In the genomic region with DNA sequence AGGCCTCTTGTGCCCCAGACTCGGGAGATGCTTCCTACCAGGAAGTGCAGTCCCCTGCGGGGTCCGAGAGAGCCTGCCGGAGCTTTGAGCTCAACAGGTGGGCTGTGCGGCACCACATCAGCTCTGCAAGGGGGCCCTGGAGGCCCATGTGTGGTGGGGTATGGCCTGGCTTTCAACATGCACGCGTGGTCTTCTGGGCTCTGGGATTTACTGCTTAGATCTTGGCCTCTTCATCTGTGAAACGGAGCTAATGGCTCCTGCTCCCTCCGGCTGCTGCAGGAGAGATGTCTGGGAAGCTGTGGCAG, we compare ENCODE assay signal across 16 cellular contexts. TPM values are rescaled to one million over a fixed set of nuclear protein-coding genes. Genes with fewer than 3 reads are reported as not detected.
DNase-seq lines count a peak whose midpoint lies in the region; ATAC-seq, FAIRE-seq and TF ChIP-seq lines count a peak whose summit lies in the region.
"Had no signal": no experiment of that assay in that cellular context is flagged by ENCODE, and none has a peak within 500 bp of the region (broad histone marks: within the 10 kb centered on the region; RNA-seq: fewer than 3 reads in every experiment).

No MANE protein-coding gene starts in this region.

- no peak for DNase-seq in activated CD4-positive, alpha-beta T cell treated with anti-CD3 and anti-CD28 coated beads, Interleukin-2, amount 10 ng/mL, durations not matched to agents 7 days and 5 days
- DNase-seq in activated CD4-positive, alpha-beta T cell treated with anti-CD3 and anti-CD28 coated beads for 1 hour, result no peak
- no peak for DNase-seq in HepG2 (ENCODE audit: low spot score)
- no peak for DNase-seq in suprapubic skin (ENCODE audit: low spot score in 2 of 2)
- DNase-seq in activated T-cell treated with anti-CD3 and anti-CD28 coated beads for 4 hours, result no peak
- no peak for DNase-seq in NOMO-1 treated with dmso at 0.1 percent for 144 hours (lab: John Stamatoyannopoulos, UW; ENCODE audit: unreplicated experiment)
- DNase-seq: activated naive CD8-positive, alpha-beta T cell treated with anti-CD3 and anti-CD28 coated beads, Interleukin-2, amount 10 ng/mL, durations not matched to agents 7 days and 5 days; central memory CD4-positive, alpha-beta T cell; islet precursor cell; MV-4-11 had no signal

- H3K4me1 ChIP-seq in HepG2 (ENCODE audit: insufficient read depth, low read length) (peaks cover 61% of the 10 kb centered on the region), suprapubic skin (peaks cover 91% of the 10 kb centered on the region)

- H3K36me3 ChIP-seq in HepG2 (replicated peaks in 1 of 2; ENCODE audit: control insufficient read depth in 1 of 2, insufficient read depth in 2 of 2, low read length in 2 of 2) (peaks cover 3 to 4% of the 10 kb centered on the region in 2 experiments; a peak in 2 of 5 replicates), suprapubic skin (peaks cover 7% of the 10 kb centered on the region)

- H3K4me2 ChIP-seq in HepG2 (ENCODE audit: low read depth, low read length), result peak overlapping the region; percentile 54

- no peaks in the 10 kb centered on the region for H3K9me3 ChIP-seq in HepG2 (ENCODE audit: low read length)
- H3K9me3 ChIP-seq in suprapubic skin, result no peaks in the 10 kb centered on the region
- H3K9me3 ChIP-seq: tibial nerve had no signal

- H3K79me2 ChIP-seq in HepG2 (ENCODE audit: insufficient read depth, low read length), result peaks cover 40% of the 10 kb centered on the region

- WGBS in HepG2 (ENCODE audit: low lambda C conversion rate), result 60% methylated on average over 1 of the region's 9 CpGs
- WGBS in suprapubic skin, result no CpG with 5 or more reads among the region's 9 CpGs

- H4K20me1 ChIP-seq in HepG2 (ENCODE audit: insufficient read depth, low read length), result no peaks in the 10 kb centered on the region; the same call in 1 of the 2 replicates

- H3K27me3 ChIP-seq in HepG2 (ENCODE audit: control insufficient read depth in 1 of 2, insufficient read depth in 2 of 2, low read length in 2 of 2), result no peaks in the 10 kb centered on the region
- no peaks in the 10 kb centered on the region for H3K27me3 ChIP-seq in suprapubic skin
- H3K27me3 ChIP-seq: tibial nerve had no signal

- peaks cover 48% of the 10 kb centered on the region for H3K4me1 Mint-ChIP-seq in activated CD4-positive, alpha-beta T cell treated with anti-CD3 and anti-CD28 coated beads, Interleukin-2, amount 10 ng/mL, durations not matched to agents 7 days and 5 days
- peaks cover 19% of the 10 kb centered on the region for H3K4me1 Mint-ChIP-seq in activated T-helper 17 cell treated with anti-CD3 and anti-CD28 coated beads, Interleukin-2, amount 50 U/mL, for 72 hours

- TF ChIP-seq CTCF in HepG2 (CRISPR knock-in tag; IDR thresholded peaks at IDR 0.05) (no peak), suprapubic skin (IDR thresholded peaks at IDR 0.05) (no peak)

- BruUV-seq in HepG2 (replicated peaks; lab: Mats Ljungman, UMichigan), result no TSS peak

- H3K27me3 Mint-ChIP-seq in activated CD4-positive, alpha-beta T cell treated with anti-CD3 and anti-CD28 coated beads, Interleukin-2, amount 10 ng/mL, durations not matched to agents 7 days and 5 days, result no peaks in the 10 kb centered on the region
- H3K27me3 Mint-ChIP-seq in activated T-helper 17 cell treated with anti-CD3 and anti-CD28 coated beads, Interleukin-2, amount 50 U/mL, for 72 hours, result no peaks in the 10 kb centered on the region
- H3K27me3 Mint-ChIP-seq: activated naive CD8-positive, alpha-beta T cell treated with anti-CD3 and anti-CD28 coated beads, Interleukin-2, amount 10 ng/mL, durations not matched to agents 7 days and 5 days had no signal

- peaks cover 12% of the 10 kb centered on the region for H3K36me3 Mint-ChIP-seq in activated CD4-positive, alpha-beta T cell treated with anti-CD3 and anti-CD28 coated beads, Interleukin-2, amount 10 ng/mL, durations not matched to agents 7 days and 5 days (ENCODE audit: low read depth)
- H3K36me3 Mint-ChIP-seq in activated T-helper 17 cell treated with anti-CD3 and anti-CD28 coated beads, Interleukin-2, amount 50 U/mL, for 72 hours (ENCODE audit: low read depth), result peaks cover 17% of the 10 kb centered on the region

- H3K27ac Mint-ChIP-seq in activated CD4-positive, alpha-beta T cell treated with anti-CD3 and anti-CD28 coated beads, Interleukin-2, amount 10 ng/mL, durations not matched to agents 7 days and 5 days, result peak overlapping the region; percentile 19
- H3K27ac Mint-ChIP-seq in activated T-helper 17 cell treated with anti-CD3 and anti-CD28 coated beads, Interleukin-2, amount 50 U/mL, for 72 hours, result peak overlapping the region; percentile 66
- H3K27ac Mint-ChIP-seq: activated naive CD8-positive, alpha-beta T cell treated with anti-CD3 and anti-CD28 coated beads, Interleukin-2, amount 10 ng/mL, durations not matched to agents 7 days and 5 days had no signal

- H2AFZ ChIP-seq in HepG2 (ENCODE audit: low read length), result no peak overlapping the region

- intact Hi-C loops in HepG2 (cut with micrococcal nuclease; ENCODE audit: unreplicated experiment), result loop anchor here (1.0 kb wide), 1 partner anchor 41 kb away; no protein-coding TSS in a partner anchor

- FAIRE-seq in HepG2 (lab: Jason Lieb, UNC), result no peak
- FAIRE-seq: A204.1 had no signal

- peak overlapping the region in 1 of 3 experiments; percentile 29; a peak in 1 of 6 replicates for H3K4me3 ChIP-seq in HepG2 (replicated peaks in 1 of 3; ENCODE audit: insufficient read depth in 1 of 3, low read depth in 2 of 3, low read length in 3 of 3)
- peak overlapping the region; percentile 11 for H3K4me3 ChIP-seq in suprapubic skin
- H3K4me3 ChIP-seq: tibial nerve had no signal

- POLR2A ChIA-PET in activated CD4-positive, alpha-beta T cell treated with anti-CD3 and anti-CD28 coated beads, Interleukin-2, amount 10 ng/mL, durations not matched to agents 7 days and 5 days (lab: Charles Lee), result interaction anchor here (0.5 kb wide), 1 partner anchor 475 kb away, joined by 3 read pairs; no protein-coding TSS in a partner anchor
- POLR2A ChIA-PET in HepG2 (lab: Yijun Ruan, JAX), result interaction anchor here (0.9 to 2.6 kb wide), 6 partner anchors 18 to 58 kb away, joined by 3 to 17 read pairs (median 7); a partner anchor contains a TSS

- ATAC-seq in activated T-helper 17 cell treated with anti-CD3 and anti-CD28 coated beads, Interleukin-2, amount 50 U/mL, for 72 hours (replicated peaks), result no peak
- ATAC-seq in HepG2, result no peak
- no peak for ATAC-seq in HG02938 (IDR thresholded peaks at IDR 0.05; ENCODE audit: unreplicated experiment)

- TF ChIP-seq POLR2A in HepG2 (IDR thresholded peaks at IDR 0.05; ENCODE audit: insufficient read depth in 1 of 2, low read depth in 2 of 2, low read length in 2 of 2), result no peak
- TF ChIP-seq POLR2A in suprapubic skin (IDR thresholded peaks at IDR 0.05), result no peak

- H3K27ac ChIP-seq in HepG2 (ENCODE audit: extremely low read length, insufficient read depth, low read length) (peak overlapping the region; percentile 66), suprapubic skin (peak overlapping the region; percentile 86)
- H3K27ac ChIP-seq: tibial nerve had no signal

- TF ChIP-seq EP300 in HepG2 (IDR thresholded peaks at IDR 0.05; ENCODE audit: low read depth in 2 of 2, low read length in 2 of 2) (no peak), HepG2 (CRISPR knock-in tag; IDR thresholded peaks at IDR 0.05; ENCODE audit: borderline replicate concordance) (no peak), suprapubic skin (IDR thresholded peaks at IDR 0.05) (no peak)

- H3K9me3 Mint-ChIP-seq in activated CD4-positive, alpha-beta T cell treated with anti-CD3 and anti-CD28 coated beads, Interleukin-2, amount 10 ng/mL, durations not matched to agents 7 days and 5 days, result no peaks in the 10 kb centered on the region
- no peaks in the 10 kb centered on the region for H3K9me3 Mint-ChIP-seq in activated T-helper 17 cell treated with anti-CD3 and anti-CD28 coated beads, Interleukin-2, amount 50 U/mL, for 72 hours
- H3K9me3 Mint-ChIP-seq: activated naive CD8-positive, alpha-beta T cell treated with anti-CD3 and anti-CD28 coated beads, Interleukin-2, amount 10 ng/mL, durations not matched to agents 7 days and 5 days had no signal

- CTCF ChIA-PET in activated CD4-positive, alpha-beta T cell treated with anti-CD3 and anti-CD28 coated beads, Interleukin-2, amount 10 ng/mL, durations not matched to agents 7 days and 5 days (lab: Charles Lee), result interaction anchor here (0.9 to 1.9 kb wide), 3 partner anchors 10 to 16 kb away, joined by 3 to 5 read pairs (median 3); no protein-coding TSS in a partner anchor
- CTCF ChIA-PET in HepG2 (lab: Yijun Ruan, JAX; ENCODE audit: low intra/inter-chr PET ratio, low total read pairs), result interaction anchor here (1.3 kb wide), 1 partner anchor 79 kb away, joined by 3 read pairs; a partner anchor contains a TSS

- in situ Hi-C loops in HepG2 (cut with HindIII; ENCODE audit: extremely low pct_ligation_motif_present, low pct_unique_long_range_greater_than_20kb), result no loop called here

- no peak overlapping the region for H3K4me3 Mint-ChIP-seq in activated CD4-positive, alpha-beta T cell treated with anti-CD3 and anti-CD28 coated beads, Interleukin-2, amount 10 ng/mL, durations not matched to agents 7 days and 5 days
- no peak overlapping the region for H3K4me3 Mint-ChIP-seq in activated T-helper 17 cell treated with anti-CD3 and anti-CD28 coated beads, Interleukin-2, amount 50 U/mL, for 72 hours
- H3K4me3 Mint-ChIP-seq: activated naive CD8-positive, alpha-beta T cell treated with anti-CD3 and anti-CD28 coated beads, Interleukin-2, amount 10 ng/mL, durations not matched to agents 7 days and 5 days had no signal

- TF ChIP-seq RAD21 in HepG2 (CRISPR knock-in tag; IDR thresholded peaks at IDR 0.05), result no peak

- H3K9ac ChIP-seq in HepG2 (ENCODE audit: insufficient read depth, low read depth, low read length), result peak overlapping the region; percentile 36; the same call in 1 of the 2 replicates

RNA-seq across cellular contexts. Expression of a gene that starts 18.0 kb away (rescaled TPM):
- 100 to 1,000 TPM; 121 to 123 TPM for total RNA-seq in activated CD4-positive, alpha-beta T cell treated with anti-CD3 and anti-CD28 coated beads, Interleukin-2, amount 10 ng/mL, durations not matched to agents 7 days and 5 days
- 100 to 1,000 TPM in 1 of 2 donors, 10 to 100 TPM in 1; 79.7 to 132 TPM for total RNA-seq in activated T-helper 17 cell treated with anti-CD3 and anti-CD28 coated beads, Interleukin-2, amount 50 U/mL, for 72 hours
- total RNA-seq in HepG2 (2016; rRNA removed; fragmentation: Illumina TruSeq; extraction: Trizol) (198 and 244 TPM in 2 replicates), suprapubic skin (100 to 1,000 TPM; 196 to 394 (median 340) TPM)
- 82.1 and 95.0 TPM in 2 replicates for total RNA-seq in HepG2 (2016; cell fraction: cytosol; rRNA removed; fragmentation: Illumina TruSeq; extraction: Trizol; ENCODE audit: low read depth)
- total RNA-seq in HepG2 (2016; cell fraction: insoluble cytoplasmic fraction; rRNA removed; fragmentation: Illumina TruSeq; extraction: Trizol), result 211 and 273 TPM in 2 replicates
- 110 and 154 TPM in 2 replicates for total RNA-seq in HepG2 (2016; cell fraction: membrane; rRNA removed; fragmentation: Illumina TruSeq; extraction: Trizol)
- 70.6 and 78.7 TPM in 2 replicates for total RNA-seq in HepG2 (2016; cell fraction: nucleus; rRNA removed; fragmentation: Illumina TruSeq; extraction: Trizol)
- polyA plus RNA-seq in HepG2 (2011; rRNA removed), result 156 and 192 TPM in 2 replicates
- 190 and 437 TPM in 2 replicates for polyA plus RNA-seq in HepG2 (2011; cell fraction: cytosol; rRNA removed)
- 175 and 191 TPM in 2 replicates for polyA plus RNA-seq in HepG2 (2011; cell fraction: nucleus; rRNA removed)
- 61.7 and 64.5 TPM in 2 replicates for polyA plus RNA-seq in HepG2 (2012)
- 81.2 and 92.7 TPM in 2 replicates for polyA plus RNA-seq in HepG2 (2016; cell fraction: cytosol; fragmentation: Illumina TruSeq; extraction: Trizol; ENCODE audit: low read depth)
- 241 and 259 TPM in 2 replicates for polyA plus RNA-seq in HepG2 (2016; cell fraction: insoluble cytoplasmic fraction; fragmentation: Illumina TruSeq; extraction: Trizol; ENCODE audit: low read depth)
- 104 and 120 TPM in 2 replicates for polyA plus RNA-seq in HepG2 (2016; cell fraction: membrane; fragmentation: Illumina TruSeq; extraction: Trizol; ENCODE audit: low read depth)
- polyA plus RNA-seq in HepG2 (2016; cell fraction: nucleus; fragmentation: Illumina TruSeq; extraction: Trizol; ENCODE audit: insufficient read depth, low read depth), result 132 and 145 TPM in 2 replicates
- 70.0 and 85.2 TPM in 2 replicates for polyA minus RNA-seq in HepG2 (2011; rRNA and poly(A)+ RNA removed; ENCODE audit: low replicate concordance)
- polyA minus RNA-seq in HepG2 (2011; cell fraction: cytosol; rRNA and poly(A)+ RNA removed), result 35.3 and 38.9 TPM in 2 replicates
- 12.1 and 13.1 TPM in 2 replicates for polyA minus RNA-seq in HepG2 (2011; cell fraction: nucleus; rRNA and poly(A)+ RNA removed)

RNA-seq across cellular contexts. Expression of a gene that starts 24.5 kb away (rescaled TPM):
- total RNA-seq in activated CD4-positive, alpha-beta T cell treated with anti-CD3 and anti-CD28 coated beads, Interleukin-2, amount 10 ng/mL, durations not matched to agents 7 days and 5 days, result 100 to 1,000 TPM; 169 to 190 TPM
- 100 to 1,000 TPM; 100 to 139 TPM for total RNA-seq in activated T-helper 17 cell treated with anti-CD3 and anti-CD28 coated beads, Interleukin-2, amount 50 U/mL, for 72 hours
- total RNA-seq in HepG2 (2016; rRNA removed; fragmentation: Illumina TruSeq; extraction: Trizol) (25.9 and 54.9 TPM in 2 replicates), suprapubic skin (100 to 1,000 TPM; 111 to 176 (median 150) TPM)
- 25.1 and 26.1 TPM in 2 replicates for total RNA-seq in HepG2 (2016; cell fraction: cytosol; rRNA removed; fragmentation: Illumina TruSeq; extraction: Trizol; ENCODE audit: low read depth)
- 24.8 and 55.4 TPM in 2 replicates for total RNA-seq in HepG2 (2016; cell fraction: insoluble cytoplasmic fraction; rRNA removed; fragmentation: Illumina TruSeq; extraction: Trizol)
- total RNA-seq in HepG2 (2016; cell fraction: membrane; rRNA removed; fragmentation: Illumina TruSeq; extraction: Trizol), result 23.9 and 26.8 TPM in 2 replicates
- total RNA-seq in HepG2 (2016; cell fraction: nucleus; rRNA removed; fragmentation: Illumina TruSeq; extraction: Trizol), result 68.9 and 76.1 TPM in 2 replicates
- 121 and 137 TPM in 2 replicates for polyA plus RNA-seq in HepG2 (2011; rRNA removed)
- 131 and 134 TPM in 2 replicates for polyA plus RNA-seq in HepG2 (2011; cell fraction: cytosol; rRNA removed)
- 178 and 205 TPM in 2 replicates for polyA plus RNA-seq in HepG2 (2011; cell fraction: nucleus; rRNA removed)
- polyA plus RNA-seq in HepG2 (2012), result 94.0 and 122 TPM in 2 replicates
- 70.2 and 77.8 TPM in 2 replicates for polyA plus RNA-seq in HepG2 (2016; cell fraction: cytosol; fragmentation: Illumina TruSeq; extraction: Trizol; ENCODE audit: low read depth)
- 52.7 and 78.7 TPM in 2 replicates for polyA plus RNA-seq in HepG2 (2016; cell fraction: insoluble cytoplasmic fraction; fragmentation: Illumina TruSeq; extraction: Trizol; ENCODE audit: low read depth)
- 63.3 and 69.9 TPM in 2 replicates for polyA plus RNA-seq in HepG2 (2016; cell fraction: membrane; fragmentation: Illumina TruSeq; extraction: Trizol; ENCODE audit: low read depth)
- 231 and 244 TPM in 2 replicates for polyA plus RNA-seq in HepG2 (2016; cell fraction: nucleus; fragmentation: Illumina TruSeq; extraction: Trizol; ENCODE audit: insufficient read depth, low read depth)
- polyA minus RNA-seq in HepG2 (2011; rRNA and poly(A)+ RNA removed; ENCODE audit: low replicate concordance), result 243 and 582 TPM in 2 replicates
- polyA minus RNA-seq in HepG2 (2011; cell fraction: cytosol; rRNA and poly(A)+ RNA removed), result 99.1 and 118 TPM in 2 replicates
- 62.2 and 64.2 TPM in 2 replicates for polyA minus RNA-seq in HepG2 (2011; cell fraction: nucleus; rRNA and poly(A)+ RNA removed)

RNA-seq across cellular contexts. Expression of a gene that starts 29.0 kb away (rescaled TPM):
- total RNA-seq in activated CD4-positive, alpha-beta T cell treated with anti-CD3 and anti-CD28 coated beads, Interleukin-2, amount 10 ng/mL, durations not matched to agents 7 days and 5 days, result not detected
- 1 to 10 TPM in 1 of 2 donors, under 1 TPM in 1; 0.78 to 2.0 TPM for total RNA-seq in activated T-helper 17 cell treated with anti-CD3 and anti-CD28 coated beads, Interleukin-2, amount 50 U/mL, for 72 hours
- total RNA-seq in HepG2 (2016; rRNA removed; fragmentation: Illumina TruSeq; extraction: Trizol) (not detected in 2 replicates), suprapubic skin (not detected)
- not detected in 2 replicates for total RNA-seq in HepG2 (2016; cell fraction: cytosol; rRNA removed; fragmentation: Illumina TruSeq; extraction: Trizol; ENCODE audit: low read depth)
- not detected in 2 replicates for total RNA-seq in HepG2 (2016; cell fraction: insoluble cytoplasmic fraction; rRNA removed; fragmentation: Illumina TruSeq; extraction: Trizol)
- total RNA-seq in HepG2 (2016; cell fraction: membrane; rRNA removed; fragmentation: Illumina TruSeq; extraction: Trizol), result not detected in 2 replicates
- not detected in 2 replicates for total RNA-seq in HepG2 (2016; cell fraction: nucleus; rRNA removed; fragmentation: Illumina TruSeq; extraction: Trizol)
- not detected in 2 replicates for polyA plus RNA-seq in HepG2 (2011; rRNA removed)
- polyA plus RNA-seq in HepG2 (2011; cell fraction: cytosol; rRNA removed), result not detected in 2 replicates
- not detected in 2 replicates for polyA plus RNA-seq in HepG2 (2011; cell fraction: nucleus; rRNA removed)
- not detected in 2 replicates for polyA plus RNA-seq in HepG2 (2012)
- polyA plus RNA-seq in HepG2 (2016; cell fraction: cytosol; fragmentation: Illumina TruSeq; extraction: Trizol; ENCODE audit: low read depth), result not detected in 2 replicates
- polyA plus RNA-seq in HepG2 (2016; cell fraction: insoluble cytoplasmic fraction; fragmentation: Illumina TruSeq; extraction: Trizol; ENCODE audit: low read depth), result not detected in 2 replicates
- polyA plus RNA-seq in HepG2 (2016; cell fraction: membrane; fragmentation: Illumina TruSeq; extraction: Trizol; ENCODE audit: low read depth), result not detected in 2 replicates
- not detected in 2 replicates for polyA plus RNA-seq in HepG2 (2016; cell fraction: nucleus; fragmentation: Illumina TruSeq; extraction: Trizol; ENCODE audit: insufficient read depth, low read depth)
- 0.33 TPM in 1 of 2 replicates, not detected in the other for polyA minus RNA-seq in HepG2 (2011; rRNA and poly(A)+ RNA removed; ENCODE audit: low replicate concordance)
- polyA minus RNA-seq in HepG2 (2011; cell fraction: cytosol; rRNA and poly(A)+ RNA removed), result not detected in 2 replicates
- not detected in 2 replicates for polyA minus RNA-seq in HepG2 (2011; cell fraction: nucleus; rRNA and poly(A)+ RNA removed)
- total RNA-seq: glomerular endothelial cell, pulmonary artery endothelial cell had no signal

RNA-seq across cellular contexts. Expression of a gene that starts 35.7 kb away (rescaled TPM):
- total RNA-seq in activated CD4-positive, alpha-beta T cell treated with anti-CD3 and anti-CD28 coated beads, Interleukin-2, amount 10 ng/mL, durations not matched to agents 7 days and 5 days, result 100 to 1,000 TPM in 1 of 2 experiments, 10 to 100 TPM in 1; 89.7 to 100 TPM
- 100 to 1,000 TPM in 1 of 2 donors, 10 to 100 TPM in 1; 79.4 to 140 TPM for total RNA-seq in activated T-helper 17 cell treated with anti-CD3 and anti-CD28 coated beads, Interleukin-2, amount 50 U/mL, for 72 hours
- total RNA-seq in HepG2 (2016; rRNA removed; fragmentation: Illumina TruSeq; extraction: Trizol) (87.5 and 101 TPM in 2 replicates), suprapubic skin (100 to 1,000 TPM in 3 of 4 donors, 10 to 100 TPM in 1; 54.5 to 197 (median 145) TPM)
- 43.8 and 48.3 TPM in 2 replicates for total RNA-seq in HepG2 (2016; cell fraction: cytosol; rRNA removed; fragmentation: Illumina TruSeq; extraction: Trizol; ENCODE audit: low read depth)
- 87.7 and 97.3 TPM in 2 replicates for total RNA-seq in HepG2 (2016; cell fraction: insoluble cytoplasmic fraction; rRNA removed; fragmentation: Illumina TruSeq; extraction: Trizol)
- 100 and 105 TPM in 2 replicates for total RNA-seq in HepG2 (2016; cell fraction: membrane; rRNA removed; fragmentation: Illumina TruSeq; extraction: Trizol)
- total RNA-seq in HepG2 (2016; cell fraction: nucleus; rRNA removed; fragmentation: Illumina TruSeq; extraction: Trizol), result 40.6 and 45.4 TPM in 2 replicates
- polyA plus RNA-seq in HepG2 (2011; rRNA removed), result 97.3 and 108 TPM in 2 replicates
- 90.1 and 116 TPM in 2 replicates for polyA plus RNA-seq in HepG2 (2011; cell fraction: cytosol; rRNA removed)
- 41.8 and 55.7 TPM in 2 replicates for polyA plus RNA-seq in HepG2 (2011; cell fraction: nucleus; rRNA removed)
- 45.3 and 99.6 TPM in 2 replicates for polyA plus RNA-seq in HepG2 (2012)
- 43.8 and 48.0 TPM in 2 replicates for polyA plus RNA-seq in HepG2 (2016; cell fraction: cytosol; fragmentation: Illumina TruSeq; extraction: Trizol; ENCODE audit: low read depth)
- 139 and 144 TPM in 2 replicates for polyA plus RNA-seq in HepG2 (2016; cell fraction: insoluble cytoplasmic fraction; fragmentation: Illumina TruSeq; extraction: Trizol; ENCODE audit: low read depth)
- 72.7 and 75.0 TPM in 2 replicates for polyA plus RNA-seq in HepG2 (2016; cell fraction: membrane; fragmentation: Illumina TruSeq; extraction: Trizol; ENCODE audit: low read depth)
- polyA plus RNA-seq in HepG2 (2016; cell fraction: nucleus; fragmentation: Illumina TruSeq; extraction: Trizol; ENCODE audit: insufficient read depth, low read depth), result 76.4 and 83.8 TPM in 2 replicates
- 94.0 and 151 TPM in 2 replicates for polyA minus RNA-seq in HepG2 (2011; rRNA and poly(A)+ RNA removed; ENCODE audit: low replicate concordance)
- polyA minus RNA-seq in HepG2 (2011; cell fraction: cytosol; rRNA and poly(A)+ RNA removed), result 34.2 and 35.4 TPM in 2 replicates
- polyA minus RNA-seq in HepG2 (2011; cell fraction: nucleus; rRNA and poly(A)+ RNA removed), result 42.7 and 47.7 TPM in 2 replicates

RNA-seq across cellular contexts. Expression of a gene that starts 58.0 kb away (rescaled TPM):
- total RNA-seq in activated CD4-positive, alpha-beta T cell treated with anti-CD3 and anti-CD28 coated beads, Interleukin-2, amount 10 ng/mL, durations not matched to agents 7 days and 5 days, result 10 to 100 TPM; 36.5 to 47.2 TPM
- total RNA-seq in activated T-helper 17 cell treated with anti-CD3 and anti-CD28 coated beads, Interleukin-2, amount 50 U/mL, for 72 hours, result 10 to 100 TPM; 23.4 to 44.9 TPM
- total RNA-seq in HepG2 (2016; rRNA removed; fragmentation: Illumina TruSeq; extraction: Trizol) (44.3 and 48.1 TPM in 2 replicates), suprapubic skin (100 to 1,000 TPM in 3 of 4 donors, 10 to 100 TPM in 1; 85.8 to 111 (median 105) TPM)
- 24.7 and 30.5 TPM in 2 replicates for total RNA-seq in HepG2 (2016; cell fraction: cytosol; rRNA removed; fragmentation: Illumina TruSeq; extraction: Trizol; ENCODE audit: low read depth)
- 46.7 and 53.0 TPM in 2 replicates for total RNA-seq in HepG2 (2016; cell fraction: insoluble cytoplasmic fraction; rRNA removed; fragmentation: Illumina TruSeq; extraction: Trizol)
- 34.5 and 47.8 TPM in 2 replicates for total RNA-seq in HepG2 (2016; cell fraction: membrane; rRNA removed; fragmentation: Illumina TruSeq; extraction: Trizol)
- total RNA-seq in HepG2 (2016; cell fraction: nucleus; rRNA removed; fragmentation: Illumina TruSeq; extraction: Trizol), result 19.0 and 25.5 TPM in 2 replicates
- 27.1 and 32.8 TPM in 2 replicates for polyA plus RNA-seq in HepG2 (2011; rRNA removed)
- 26.8 and 37.9 TPM in 2 replicates for polyA plus RNA-seq in HepG2 (2011; cell fraction: cytosol; rRNA removed)
- 27.4 and 33.0 TPM in 2 replicates for polyA plus RNA-seq in HepG2 (2011; cell fraction: nucleus; rRNA removed)
- 13.4 and 20.7 TPM in 2 replicates for polyA plus RNA-seq in HepG2 (2012)
- 24.6 and 33.2 TPM in 2 replicates for polyA plus RNA-seq in HepG2 (2016; cell fraction: cytosol; fragmentation: Illumina TruSeq; extraction: Trizol; ENCODE audit: low read depth)
- 49.5 and 56.2 TPM in 2 replicates for polyA plus RNA-seq in HepG2 (2016; cell fraction: insoluble cytoplasmic fraction; fragmentation: Illumina TruSeq; extraction: Trizol; ENCODE audit: low read depth)
- polyA plus RNA-seq in HepG2 (2016; cell fraction: membrane; fragmentation: Illumina TruSeq; extraction: Trizol; ENCODE audit: low read depth), result 38.6 and 41.5 TPM in 2 replicates
- polyA plus RNA-seq in HepG2 (2016; cell fraction: nucleus; fragmentation: Illumina TruSeq; extraction: Trizol; ENCODE audit: insufficient read depth, low read depth), result 48.3 and 51.4 TPM in 2 replicates
- 30.0 and 63.8 TPM in 2 replicates for polyA minus RNA-seq in HepG2 (2011; rRNA and poly(A)+ RNA removed; ENCODE audit: low replicate concordance)
- 17.9 and 20.6 TPM in 2 replicates for polyA minus RNA-seq in HepG2 (2011; cell fraction: cytosol; rRNA and poly(A)+ RNA removed)
- polyA minus RNA-seq in HepG2 (2011; cell fraction: nucleus; rRNA and poly(A)+ RNA removed), result 9.7 and 11.3 TPM in 2 replicates
